17 cellular contexts compared by ENCODE assay signal in genomic region chr18:6624729-6625308, GRCh38.
DNase-seq lines count a peak whose midpoint lies in the region; ATAC-seq, FAIRE-seq and TF ChIP-seq lines count a peak whose summit lies in the region.
"Had no signal": no experiment of that assay in that cellular context is flagged by ENCODE, and none has a peak within 500 bp of the region (broad histone marks: within the 10 kb centered on the region; RNA-seq: fewer than 3 reads in every experiment).

No MANE protein-coding gene starts in this region.

- intact Hi-C loops in Right ventricle myocardium superior (cut with DNase I) = no loop called here

- H3K9me3 ChIP-seq in astrocyte (ENCODE audit: insufficient read depth, low read depth, low read length) = no peaks in the 10 kb centered on the region
- H3K9me3 ChIP-seq: MG63, vagina had no signal

- no peaks in the 10 kb centered on the region for H3K79me2 ChIP-seq in astrocyte (ENCODE audit: insufficient read depth, low read length)

- H3K4me1 ChIP-seq in astrocyte (ENCODE audit: insufficient read depth, low read length) = peaks cover 39% of the 10 kb centered on the region

- H3K27me3 Mint-ChIP-seq in astrocyte (ENCODE audit: low read depth, unreplicated experiment) = no peaks in the 10 kb centered on the region
- H3K27me3 Mint-ChIP-seq: activated CD4-positive, alpha-beta T cell treated with anti-CD3 and anti-CD28 coated beads, Interleukin-2, amount 10 ng/mL, durations not matched to agents 24 days and 14 days; activated T-helper 17 cell treated with anti-CD3 and anti-CD28 coated beads, Interleukin-2, amount 50 U/mL, for 72 hours; B cell had no signal

- peak; percentile 23 for FAIRE-seq in astrocyte (lab: Jason Lieb, UNC)
- FAIRE-seq: GM18507 had no signal

- H3K36me3 Mint-ChIP-seq in astrocyte (ENCODE audit: low read depth, unreplicated experiment) = no peaks in the 10 kb centered on the region

- H2AFZ ChIP-seq in astrocyte (ENCODE audit: low read depth, low read length) = peak overlapping the region; percentile 27

- H3K27ac Mint-ChIP-seq in astrocyte (ENCODE audit: unreplicated experiment) = peak overlapping the region; percentile 96
- H3K27ac Mint-ChIP-seq: activated CD4-positive, alpha-beta T cell treated with anti-CD3 and anti-CD28 coated beads, Interleukin-2, amount 10 ng/mL, durations not matched to agents 24 days and 14 days; activated T-helper 17 cell treated with anti-CD3 and anti-CD28 coated beads, Interleukin-2, amount 50 U/mL, for 72 hours; B cell had no signal

- peak overlapping the region; percentile 79 for H3K4me2 ChIP-seq in astrocyte (ENCODE audit: low read length)

- no peak for TF ChIP-seq CTCF in astrocyte (IDR thresholded peaks at IDR 0.05; ENCODE audit: insufficient read depth, low read depth, low read length)

- no peaks in the 10 kb centered on the region for H3K27me3 ChIP-seq in astrocyte (ENCODE audit: insufficient read depth, low read length)
- H3K27me3 ChIP-seq: MG63, vagina had no signal

- H3K36me3 ChIP-seq in astrocyte (ENCODE audit: insufficient read depth, low read length) = no peaks in the 10 kb centered on the region
- H3K36me3 ChIP-seq: MG63, vagina had no signal

- peaks cover 2% of the 10 kb centered on the region for H3K9me3 Mint-ChIP-seq in astrocyte (ENCODE audit: unreplicated experiment)
- H3K9me3 Mint-ChIP-seq: activated CD4-positive, alpha-beta T cell treated with anti-CD3 and anti-CD28 coated beads, Interleukin-2, amount 10 ng/mL, durations not matched to agents 24 days and 14 days had no signal

- peaks cover 37% of the 10 kb centered on the region for H3K4me1 Mint-ChIP-seq in astrocyte (ENCODE audit: low read depth, unreplicated experiment)
- H3K4me1 Mint-ChIP-seq: activated CD4-positive, alpha-beta T cell treated with anti-CD3 and anti-CD28 coated beads, Interleukin-2, amount 10 ng/mL, durations not matched to agents 24 days and 14 days; activated T-helper 17 cell treated with anti-CD3 and anti-CD28 coated beads, Interleukin-2, amount 50 U/mL, for 72 hours; B cell had no signal

- H4K20me1 ChIP-seq in astrocyte (ENCODE audit: insufficient read depth, low read length) = no peaks in the 10 kb centered on the region

- DNase-seq in EH (ENCODE audit: low read depth) = peak; percentile 70
- DNase-seq in astrocyte (ENCODE audit: low read depth) = peak; percentile 80
- DNase-seq in Right ventricle myocardium superior = no peak
- peak; percentile 9 for DNase-seq in pons (ENCODE audit: low spot score)
- DNase-seq in NCI-H1048 (lab: John Stamatoyannopoulos, UW) = no peak
- DNase-seq in activated CD8-positive, alpha-beta memory T cell treated with anti-CD3 and anti-CD28 coated beads for 24 hours = no peak
- DNase-seq in NCI-H1436 treated with DMSO at 0.1 percent for 48 hours (lab: John Stamatoyannopoulos, UW) = no peak
- DNase-seq: activated CD4-positive, alpha-beta T cell treated with anti-CD3 and anti-CD28 coated beads, Interleukin-2, amount 10 ng/mL, durations not matched to agents 24 days and 14 days; MG63; midbrain; NCI-H524 treated with DMSO at 0.1 percent for 48 hours had no signal

- peak overlapping the region; percentile 39 for H3K4me3 ChIP-seq in astrocyte (ENCODE audit: insufficient read depth, low read depth, low read length)
- H3K4me3 ChIP-seq: MG63, skin epidermis, vagina had no signal

- peak overlapping the region; percentile 71 for H3K9ac ChIP-seq in astrocyte (ENCODE audit: low read length)

- ATAC-seq in Right ventricle myocardium superior (ENCODE audit: poor library complexity) = peak; percentile 76
- ATAC-seq in GM18870 (IDR thresholded peaks at IDR 0.05; ENCODE audit: unreplicated experiment) = no peak
- ATAC-seq: activated T-helper 17 cell treated with anti-CD3 and anti-CD28 coated beads, Interleukin-2, amount 50 U/mL, for 72 hours had no signal

- H3K27ac ChIP-seq in astrocyte (ENCODE audit: low read depth, low read length) = peak overlapping the region; percentile 92

- no peak overlapping the region for H3K4me3 Mint-ChIP-seq in astrocyte (ENCODE audit: unreplicated experiment)
- H3K4me3 Mint-ChIP-seq: activated CD4-positive, alpha-beta T cell treated with anti-CD3 and anti-CD28 coated beads, Interleukin-2, amount 10 ng/mL, durations not matched to agents 24 days and 14 days; activated T-helper 17 cell treated with anti-CD3 and anti-CD28 coated beads, Interleukin-2, amount 50 U/mL, for 72 hours; B cell had no signal

Comparison
In these comparisons a context has a peak if more than half of its experiments do, and no peak if none do; other contexts are left out.
1. DNase-seq: peak in EH (single experiment), astrocyte (single experiment) and pons (single experiment); none in Right ventricle myocardium superior (single experiment), NCI-H1048 (single experiment), activated CD8-positive, alpha-beta memory T cell treated with anti-CD3 and anti-CD28 coated beads for 24 hours (single experiment) and NCI-H1436 treated with DMSO at 0.1 percent for 48 hours (single experiment).